ENCODE assay signal across 11 cellular contexts in genomic region chr5:167294861-167295685, GRCh38.
DNase-seq lines count a peak whose midpoint lies in the region; ATAC-seq, FAIRE-seq and TF ChIP-seq lines count a peak whose summit lies in the region.
"Had no signal": no experiment of that assay in that cellular context is flagged by ENCODE, and none has a peak within 500 bp of the region (broad histone marks: within the 10 kb centered on the region; RNA-seq: fewer than 3 reads in every experiment).

No MANE protein-coding gene starts in this region.

- intact Hi-C loops in lower leg skin (cut with DNase I; ENCODE audit: low total_unique reads), result no loop called here

- 14 to 15% methylated on average over 3 of the region's 3 CpGs for WGBS in lower leg skin, 2 donors

- H3K27ac ChIP-seq in iPS-18a (ENCODE audit: low read length), result peak overlapping the region; percentile 36
- H3K27ac ChIP-seq: ovary had no signal

- in situ Hi-C loops in astrocyte of the cerebellum (cut with HindIII; ENCODE audit: low sequenced_read_pairs), result no loop called here

- peak overlapping the region; percentile 25 for H3K9ac ChIP-seq in iPS-18a (ENCODE audit: low read length)

- H3K27me3 ChIP-seq in iPS-18a (ENCODE audit: control insufficient read depth, insufficient read depth, low read length), result no peaks in the 10 kb centered on the region
- H3K27me3 ChIP-seq: ovary had no signal

- no peak overlapping the region for H3K4me3 ChIP-seq in astrocyte of the cerebellum (ENCODE audit: low read depth, low read length)
- H3K4me3 ChIP-seq in iPS-18a (ENCODE audit: low read length), result no peak overlapping the region
- no peak overlapping the region for H3K4me3 ChIP-seq in lower leg skin (ENCODE audit: low read depth, poor library complexity, severe bottlenecking)
- H3K4me3 ChIP-seq: ovary had no signal

- no peaks in the 10 kb centered on the region for H3K9me3 ChIP-seq in iPS-18a (ENCODE audit: control insufficient read depth, low read depth, low read length)
- H3K9me3 ChIP-seq: ovary had no signal

- no peaks in the 10 kb centered on the region for H3K36me3 ChIP-seq in iPS-18a (ENCODE audit: control insufficient read depth, low read depth, low read length)
- H3K36me3 ChIP-seq: ovary had no signal

- H3K4me1 ChIP-seq in iPS-18a (ENCODE audit: control insufficient read depth, low read depth, low read length), result peaks cover 28% of the 10 kb centered on the region

- FAIRE-seq in urothelium cell line (lab: Jason Lieb, UNC), result no peak
- FAIRE-seq: A204.1, GM19239 had no signal

- TF ChIP-seq CTCF in astrocyte of the cerebellum (IDR thresholded peaks at IDR 0.05; ENCODE audit: low read depth, low read length, missing control alignments) (no peak), lower leg skin (IDR thresholded peaks at IDR 0.05) (no peak)

- no peak for TF ChIP-seq POLR2A in lower leg skin (IDR thresholded peaks at IDR 0.05)

- no peak for ATAC-seq in HG02588 (IDR thresholded peaks at IDR 0.05; ENCODE audit: unreplicated experiment)

- DNase-seq in DMS53 (lab: John Stamatoyannopoulos, UW) (peak; percentile 9), DMS53 treated with DMSO at 0.1 percent for 48 hours (lab: John Stamatoyannopoulos, UW; ENCODE audit: unreplicated experiment) (no peak), astrocyte of the cerebellum (ENCODE audit: low read depth) (peak; percentile 88), urothelium cell line (ENCODE audit: low spot score) (peak; percentile 80), ecto neural progenitor cell (ENCODE audit: low spot score) (no peak), lower leg skin (ENCODE audit: low spot score in 2 of 2) (no peak)
- DNase-seq: ovary had no signal

Comparison
In these comparisons a context has a peak if more than half of its experiments do, and no peak if none do; other contexts are left out.
1. DNase-seq: peak in DMS53 (single experiment), astrocyte of the cerebellum (single experiment) and urothelium cell line (single experiment); none in DMS53 treated with DMSO at 0.1 percent for 48 hours (single experiment), ecto neural progenitor cell (single experiment) and lower leg skin (0 of 2).